ENCODE assay signal across 9 cellular contexts in genomic region chr6:35487653-35488516, GRCh38. TPM values are rescaled to one million over a fixed set of nuclear protein-coding genes. Genes with fewer than 3 reads are reported as not detected.
DNase-seq lines count a peak whose midpoint lies in the region; ATAC-seq, FAIRE-seq and TF ChIP-seq lines count a peak whose summit lies in the region.
"Had no signal": no experiment of that assay in that cellular context is flagged by ENCODE, and none has a peak within 500 bp of the region (broad histone marks: within the 10 kb centered on the region; RNA-seq: fewer than 3 reads in every experiment).

No MANE protein-coding gene starts in this region.

- BruUV-seq in HepG2 (replicated peaks; lab: Mats Ljungman, UMichigan) = no TSS peak

- no peak overlapping the region for H2AFZ ChIP-seq in HepG2 (ENCODE audit: low read length)

- H3K36me3 Mint-ChIP-seq in activated CD4-positive, alpha-beta T cell treated with anti-CD3 and anti-CD28 coated beads for 36 hours (ENCODE audit: low read depth) = no peaks in the 10 kb centered on the region
- H3K36me3 Mint-ChIP-seq in activated CD4-positive, alpha-beta T cell treated with anti-CD3 and anti-CD28 coated beads, Interleukin-2, amount 10 ng/mL, durations not matched to agents 24 days and 14 days (ENCODE audit: low read depth) = no peaks in the 10 kb centered on the region
- H3K36me3 Mint-ChIP-seq in activated CD8-positive, alpha-beta T cell treated with anti-CD3 and anti-CD28 coated beads for 36 hours (ENCODE audit: low read depth) = no peaks in the 10 kb centered on the region

- no peak for TF ChIP-seq RAD21 in HepG2 (CRISPR knock-in tag; IDR thresholded peaks at IDR 0.05)

- WGBS in HepG2 (ENCODE audit: low lambda C conversion rate) = 91% methylated on average over 9 of the region's 9 CpGs

- TF ChIP-seq POLR2A in HepG2 (IDR thresholded peaks at IDR 0.05; ENCODE audit: insufficient read depth in 1 of 2, low read depth in 2 of 2, low read length in 2 of 2) = no peak

- TF ChIP-seq CTCF in activated CD8-positive, alpha-beta T cell treated with anti-CD3 and anti-CD28 coated beads for 36 hours (IDR thresholded peaks at IDR 0.05) = no peak
- no peak for TF ChIP-seq CTCF in HepG2 (CRISPR knock-in tag; IDR thresholded peaks at IDR 0.05)
- TF ChIP-seq CTCF in upper lobe of right lung (IDR thresholded peaks at IDR 0.05) = no peak

- CTCF ChIA-PET in activated CD4-positive, alpha-beta T cell treated with anti-CD3 and anti-CD28 coated beads for 36 hours (lab: Charles Lee) = interaction anchor here (0.5 kb wide), 1 partner anchor 146 kb away, joined by 3 read pairs; no protein-coding TSS in a partner anchor
- CTCF ChIA-PET in activated CD8-positive, alpha-beta T cell treated with anti-CD3 and anti-CD28 coated beads for 36 hours (lab: Charles Lee) = interaction anchor here (1.2 kb wide), 1 partner anchor 20 kb away, joined by 5 read pairs; the partner anchor contains the start of gene RPL10A
- CTCF ChIA-PET in HepG2 (lab: Yijun Ruan, JAX; ENCODE audit: low intra/inter-chr PET ratio, low total read pairs) = no interaction called here

- TF ChIP-seq EP300 in HepG2 (IDR thresholded peaks at IDR 0.05; ENCODE audit: low read depth in 2 of 2, low read length in 2 of 2) (no peak), HepG2 (CRISPR knock-in tag; IDR thresholded peaks at IDR 0.05; ENCODE audit: borderline replicate concordance) (no peak)

- no peak overlapping the region for H3K4me2 ChIP-seq in HepG2 (ENCODE audit: low read depth, low read length)

- peaks cover 22% of the 10 kb centered on the region for H3K79me2 ChIP-seq in HepG2 (ENCODE audit: insufficient read depth, low read length)

- H3K4me1 ChIP-seq in HepG2 (ENCODE audit: insufficient read depth, low read length) = peaks cover 25% of the 10 kb centered on the region
- peaks cover 54% of the 10 kb centered on the region for H3K4me1 ChIP-seq in upper lobe of right lung
- H3K4me1 ChIP-seq: right lobe of liver had no signal

- intact Hi-C loops in activated CD4-positive, alpha-beta T cell treated with anti-CD3 and anti-CD28 coated beads for 36 hours (cut with DNase I, micrococcal nuclease) = no loop called here
- intact Hi-C loops in activated CD4-positive, alpha-beta T cell treated with anti-CD3 and anti-CD28 coated beads, Interleukin-2, amount 10 ng/mL, durations not matched to agents 24 days and 14 days (cut with micrococcal nuclease) = no loop called here
- intact Hi-C loops in activated CD8-positive, alpha-beta T cell treated with anti-CD3 and anti-CD28 coated beads for 36 hours (cut with micrococcal nuclease) = no loop called here
- intact Hi-C loops in HepG2 (cut with micrococcal nuclease; ENCODE audit: unreplicated experiment) = no loop called here
- intact Hi-C loops in upper lobe of right lung (cut with DNase I) = no loop called here

- H3K36me3 ChIP-seq in HepG2 (replicated peaks in 1 of 2; ENCODE audit: control insufficient read depth in 1 of 2, insufficient read depth in 2 of 2, low read length in 2 of 2) (peaks cover 10 to 37% of the 10 kb centered on the region in 2 experiments), upper lobe of right lung (no peaks in the 10 kb centered on the region)
- H3K36me3 ChIP-seq: right lobe of liver had no signal

- FAIRE-seq in HepG2 (lab: Jason Lieb, UNC) = no peak

- H3K27ac Mint-ChIP-seq in activated CD4-positive, alpha-beta T cell treated with anti-CD3 and anti-CD28 coated beads for 36 hours = no peak overlapping the region
- no peak overlapping the region for H3K27ac Mint-ChIP-seq in activated CD4-positive, alpha-beta T cell treated with anti-CD3 and anti-CD28 coated beads, Interleukin-2, amount 10 ng/mL, durations not matched to agents 24 days and 14 days
- H3K27ac Mint-ChIP-seq in activated CD8-positive, alpha-beta T cell treated with anti-CD3 and anti-CD28 coated beads for 36 hours = no peak overlapping the region

- no peak for DNase-seq in activated CD4-positive, alpha-beta T cell treated with anti-CD3 and anti-CD28 coated beads for 36 hours
- no peak for DNase-seq in activated CD4-positive, alpha-beta T cell treated with anti-CD3 and anti-CD28 coated beads, Interleukin-2, amount 10 ng/mL, durations not matched to agents 24 days and 14 days
- DNase-seq in activated CD8-positive, alpha-beta T cell treated with anti-CD3 and anti-CD28 coated beads for 36 hours = no peak
- no peak for DNase-seq in HepG2 (ENCODE audit: low spot score)
- DNase-seq in upper lobe of right lung = peak; percentile 77
- DNase-seq in iPS-NIHi11 (ENCODE audit: low spot score) = no peak
- DNase-seq in COR-L47 (lab: John Stamatoyannopoulos, UW) = no peak
- no peak for DNase-seq in activated effector memory CD4-positive, alpha-beta T cell treated with anti-CD3 and anti-CD28 coated beads, Interleukin-2, amount 50 U/mL, for 16 hours
- DNase-seq: right lobe of liver had no signal

- no peak overlapping the region for H3K4me3 ChIP-seq in HepG2 (replicated peaks in 1 of 3; ENCODE audit: insufficient read depth in 1 of 3, low read depth in 2 of 3, low read length in 3 of 3)
- no peak overlapping the region for H3K4me3 ChIP-seq in upper lobe of right lung
- H3K4me3 ChIP-seq: right lobe of liver had no signal

- no peak overlapping the region for H3K9ac ChIP-seq in HepG2 (ENCODE audit: insufficient read depth, low read depth, low read length)

- H3K4me3 Mint-ChIP-seq in activated CD4-positive, alpha-beta T cell treated with anti-CD3 and anti-CD28 coated beads for 36 hours = no peak overlapping the region
- no peak overlapping the region for H3K4me3 Mint-ChIP-seq in activated CD4-positive, alpha-beta T cell treated with anti-CD3 and anti-CD28 coated beads, Interleukin-2, amount 10 ng/mL, durations not matched to agents 24 days and 14 days
- H3K4me3 Mint-ChIP-seq in activated CD8-positive, alpha-beta T cell treated with anti-CD3 and anti-CD28 coated beads for 36 hours = no peak overlapping the region

- no peaks in the 10 kb centered on the region for H3K9me3 ChIP-seq in HepG2 (ENCODE audit: low read length)
- H3K9me3 ChIP-seq in upper lobe of right lung = no peaks in the 10 kb centered on the region
- H3K9me3 ChIP-seq: right lobe of liver had no signal

- no peaks in the 10 kb centered on the region for H3K9me3 Mint-ChIP-seq in activated CD4-positive, alpha-beta T cell treated with anti-CD3 and anti-CD28 coated beads for 36 hours (ENCODE audit: low read depth)
- no peaks in the 10 kb centered on the region for H3K9me3 Mint-ChIP-seq in activated CD4-positive, alpha-beta T cell treated with anti-CD3 and anti-CD28 coated beads, Interleukin-2, amount 10 ng/mL, durations not matched to agents 24 days and 14 days
- H3K9me3 Mint-ChIP-seq in activated CD8-positive, alpha-beta T cell treated with anti-CD3 and anti-CD28 coated beads for 36 hours = no peaks in the 10 kb centered on the region

- POLR2A ChIA-PET in activated CD4-positive, alpha-beta T cell treated with anti-CD3 and anti-CD28 coated beads for 36 hours (lab: Charles Lee) = no interaction called here
- POLR2A ChIA-PET in activated CD8-positive, alpha-beta T cell treated with anti-CD3 and anti-CD28 coated beads for 36 hours (lab: Charles Lee) = interaction anchor here (24.5 kb wide), 1 partner anchor 16 kb away, joined by 327 read pairs; the partner anchor contains the start of gene RPL10A
- POLR2A ChIA-PET in HepG2 (lab: Yijun Ruan, JAX) = interaction anchor here (1.7 to 1.9 kb wide), 2 partner anchors 9 to 11 kb away, joined by 3 to 15 read pairs; partner anchors contain the start of gene TEAD3

- no peaks in the 10 kb centered on the region for H3K27me3 Mint-ChIP-seq in activated CD4-positive, alpha-beta T cell treated with anti-CD3 and anti-CD28 coated beads for 36 hours
- H3K27me3 Mint-ChIP-seq in activated CD4-positive, alpha-beta T cell treated with anti-CD3 and anti-CD28 coated beads, Interleukin-2, amount 10 ng/mL, durations not matched to agents 24 days and 14 days = peaks cover 8% of the 10 kb centered on the region
- H3K27me3 Mint-ChIP-seq in activated CD8-positive, alpha-beta T cell treated with anti-CD3 and anti-CD28 coated beads for 36 hours = no peaks in the 10 kb centered on the region

- no peak overlapping the region for H3K27ac ChIP-seq in HepG2 (ENCODE audit: extremely low read length, insufficient read depth, low read length)
- H3K27ac ChIP-seq in upper lobe of right lung = peak overlapping the region; percentile 70
- H3K27ac ChIP-seq: right lobe of liver had no signal

- H3K4me1 Mint-ChIP-seq in activated CD4-positive, alpha-beta T cell treated with anti-CD3 and anti-CD28 coated beads for 36 hours = peaks cover 6% of the 10 kb centered on the region
- H3K4me1 Mint-ChIP-seq in activated CD4-positive, alpha-beta T cell treated with anti-CD3 and anti-CD28 coated beads, Interleukin-2, amount 10 ng/mL, durations not matched to agents 24 days and 14 days = peaks cover 6% of the 10 kb centered on the region
- peaks cover 8% of the 10 kb centered on the region for H3K4me1 Mint-ChIP-seq in activated CD8-positive, alpha-beta T cell treated with anti-CD3 and anti-CD28 coated beads for 36 hours (ENCODE audit: low read depth)

- H4K20me1 ChIP-seq in HepG2 (ENCODE audit: insufficient read depth, low read length) = peaks cover 38% of the 10 kb centered on the region; the same call in 1 of the 2 replicates

- in situ Hi-C loops in HepG2 (cut with HindIII; ENCODE audit: extremely low pct_ligation_motif_present, low pct_unique_long_range_greater_than_20kb) = no loop called here

- peak; percentile 36 for ATAC-seq in activated CD4-positive, alpha-beta T cell treated with anti-CD3 and anti-CD28 coated beads for 36 hours
- peak; percentile 32 for ATAC-seq in activated CD8-positive, alpha-beta T cell treated with anti-CD3 and anti-CD28 coated beads for 36 hours
- ATAC-seq in HepG2 (no peak), upper lobe of right lung (peak; percentile 49)

- H3K27me3 ChIP-seq in HepG2 (ENCODE audit: control insufficient read depth in 1 of 2, insufficient read depth in 2 of 2, low read length in 2 of 2) = no peaks in the 10 kb centered on the region
- no peaks in the 10 kb centered on the region for H3K27me3 ChIP-seq in upper lobe of right lung
- H3K27me3 ChIP-seq: right lobe of liver had no signal

RNA-seq across cellular contexts. Expression of gene TEAD3, which starts 9.0 kb away (rescaled TPM):
- total RNA-seq in activated CD4-positive, alpha-beta T cell treated with anti-CD3 and anti-CD28 coated beads for 36 hours = 1 to 10 TPM; 1.4 to 1.5 TPM
- 1.7 and 2.2 TPM in 2 replicates for total RNA-seq in activated CD4-positive, alpha-beta T cell treated with anti-CD3 and anti-CD28 coated beads, Interleukin-2, amount 10 ng/mL, durations not matched to agents 24 days and 14 days
- under 1 TPM; 0.68 to 0.81 TPM for total RNA-seq in activated CD8-positive, alpha-beta T cell treated with anti-CD3 and anti-CD28 coated beads for 36 hours
- total RNA-seq in HepG2 (2016; rRNA removed; fragmentation: Illumina TruSeq; extraction: Trizol) (14.4 and 15.1 TPM in 2 replicates), upper lobe of right lung (23.4 TPM)
- total RNA-seq in HepG2 (2016; cell fraction: cytosol; rRNA removed; fragmentation: Illumina TruSeq; extraction: Trizol; ENCODE audit: low read depth) = 3.9 and 4.4 TPM in 2 replicates
- 12.5 and 14.5 TPM in 2 replicates for total RNA-seq in HepG2 (2016; cell fraction: insoluble cytoplasmic fraction; rRNA removed; fragmentation: Illumina TruSeq; extraction: Trizol)
- 14.0 and 14.5 TPM in 2 replicates for total RNA-seq in HepG2 (2016; cell fraction: membrane; rRNA removed; fragmentation: Illumina TruSeq; extraction: Trizol)
- 12.5 and 14.3 TPM in 2 replicates for total RNA-seq in HepG2 (2016; cell fraction: nucleus; rRNA removed; fragmentation: Illumina TruSeq; extraction: Trizol)
- polyA plus RNA-seq in HepG2 (2011; rRNA removed) = 16.5 and 20.5 TPM in 2 replicates
- polyA plus RNA-seq in HepG2 (2011; cell fraction: cytosol; rRNA removed) = 11.8 and 14.3 TPM in 2 replicates
- 41.6 and 45.4 TPM in 2 replicates for polyA plus RNA-seq in HepG2 (2011; cell fraction: nucleus; rRNA removed)
- polyA plus RNA-seq in HepG2 (2012) = 19.1 and 24.4 TPM in 2 replicates
- polyA plus RNA-seq in HepG2 (2016; cell fraction: cytosol; fragmentation: Illumina TruSeq; extraction: Trizol; ENCODE audit: low read depth) = 5.1 and 5.5 TPM in 2 replicates
- 22.1 and 28.5 TPM in 2 replicates for polyA plus RNA-seq in HepG2 (2016; cell fraction: insoluble cytoplasmic fraction; fragmentation: Illumina TruSeq; extraction: Trizol; ENCODE audit: low read depth)
- 12.7 and 14.9 TPM in 2 replicates for polyA plus RNA-seq in HepG2 (2016; cell fraction: membrane; fragmentation: Illumina TruSeq; extraction: Trizol; ENCODE audit: low read depth)
- 41.9 and 43.9 TPM in 2 replicates for polyA plus RNA-seq in HepG2 (2016; cell fraction: nucleus; fragmentation: Illumina TruSeq; extraction: Trizol; ENCODE audit: insufficient read depth, low read depth)
- polyA minus RNA-seq in HepG2 (2011; rRNA and poly(A)+ RNA removed; ENCODE audit: low replicate concordance) = 6.0 and 22.8 TPM in 2 replicates
- 7.7 and 8.2 TPM in 2 replicates for polyA minus RNA-seq in HepG2 (2011; cell fraction: cytosol; rRNA and poly(A)+ RNA removed)
- 7.9 and 8.6 TPM in 2 replicates for polyA minus RNA-seq in HepG2 (2011; cell fraction: nucleus; rRNA and poly(A)+ RNA removed)

RNA-seq across cellular contexts. Expression of gene RPL10A, which starts 19.7 kb away (rescaled TPM):
- total RNA-seq in activated CD4-positive, alpha-beta T cell treated with anti-CD3 and anti-CD28 coated beads for 36 hours = 1,000 to 10,000 TPM; 1,952 to 2,334 TPM
- total RNA-seq in activated CD4-positive, alpha-beta T cell treated with anti-CD3 and anti-CD28 coated beads, Interleukin-2, amount 10 ng/mL, durations not matched to agents 24 days and 14 days = 1,702 and 1,710 TPM in 2 replicates
- total RNA-seq in activated CD8-positive, alpha-beta T cell treated with anti-CD3 and anti-CD28 coated beads for 36 hours = 1,000 to 10,000 TPM; 2,322 to 2,393 TPM
- 1,854 and 2,285 TPM in 2 replicates for total RNA-seq in HepG2 (2016; rRNA removed; fragmentation: Illumina TruSeq; extraction: Trizol)
- total RNA-seq in HepG2 (2016; cell fraction: cytosol; rRNA removed; fragmentation: Illumina TruSeq; extraction: Trizol; ENCODE audit: low read depth) = 2,437 and 2,775 TPM in 2 replicates
- total RNA-seq in HepG2 (2016; cell fraction: insoluble cytoplasmic fraction; rRNA removed; fragmentation: Illumina TruSeq; extraction: Trizol) = 1,859 and 2,386 TPM in 2 replicates
- 4,119 and 4,316 TPM in 2 replicates for total RNA-seq in HepG2 (2016; cell fraction: membrane; rRNA removed; fragmentation: Illumina TruSeq; extraction: Trizol)
- total RNA-seq in HepG2 (2016; cell fraction: nucleus; rRNA removed; fragmentation: Illumina TruSeq; extraction: Trizol) = 734 and 771 TPM in 2 replicates
- 2,253 and 2,726 TPM in 2 replicates for polyA plus RNA-seq in HepG2 (2011; rRNA removed)
- 2,315 and 3,589 TPM in 2 replicates for polyA plus RNA-seq in HepG2 (2011; cell fraction: cytosol; rRNA removed)
- 1,402 and 1,561 TPM in 2 replicates for polyA plus RNA-seq in HepG2 (2011; cell fraction: nucleus; rRNA removed)
- 2,161 and 2,246 TPM in 2 replicates for polyA plus RNA-seq in HepG2 (2012)
- polyA plus RNA-seq in HepG2 (2016; cell fraction: cytosol; fragmentation: Illumina TruSeq; extraction: Trizol; ENCODE audit: low read depth) = 3,096 and 3,343 TPM in 2 replicates
- polyA plus RNA-seq in HepG2 (2016; cell fraction: insoluble cytoplasmic fraction; fragmentation: Illumina TruSeq; extraction: Trizol; ENCODE audit: low read depth) = 2,345 and 2,428 TPM in 2 replicates
- 4,116 and 4,234 TPM in 2 replicates for polyA plus RNA-seq in HepG2 (2016; cell fraction: membrane; fragmentation: Illumina TruSeq; extraction: Trizol; ENCODE audit: low read depth)
- 1,389 and 1,424 TPM in 2 replicates for polyA plus RNA-seq in HepG2 (2016; cell fraction: nucleus; fragmentation: Illumina TruSeq; extraction: Trizol; ENCODE audit: insufficient read depth, low read depth)
- 921 and 1,139 TPM in 2 replicates for polyA minus RNA-seq in HepG2 (2011; rRNA and poly(A)+ RNA removed; ENCODE audit: low replicate concordance)
- 630 and 657 TPM in 2 replicates for polyA minus RNA-seq in HepG2 (2011; cell fraction: cytosol; rRNA and poly(A)+ RNA removed)
- 275 and 369 TPM in 2 replicates for polyA minus RNA-seq in HepG2 (2011; cell fraction: nucleus; rRNA and poly(A)+ RNA removed)
- 941 TPM for total RNA-seq in upper lobe of right lung

RNA-seq across cellular contexts. Expression of gene TULP1, which starts 24.8 kb away (rescaled TPM):
- total RNA-seq in activated CD4-positive, alpha-beta T cell treated with anti-CD3 and anti-CD28 coated beads for 36 hours = not detected
- not detected in 2 replicates for total RNA-seq in activated CD4-positive, alpha-beta T cell treated with anti-CD3 and anti-CD28 coated beads, Interleukin-2, amount 10 ng/mL, durations not matched to agents 24 days and 14 days
- total RNA-seq in activated CD8-positive, alpha-beta T cell treated with anti-CD3 and anti-CD28 coated beads for 36 hours = not detected
- total RNA-seq in HepG2 (2016; rRNA removed; fragmentation: Illumina TruSeq; extraction: Trizol) (not detected in 2 replicates), upper lobe of right lung (not detected)
- total RNA-seq in HepG2 (2016; cell fraction: cytosol; rRNA removed; fragmentation: Illumina TruSeq; extraction: Trizol; ENCODE audit: low read depth) = 0.35 TPM in 1 of 2 replicates, not detected in the other
- total RNA-seq in HepG2 (2016; cell fraction: insoluble cytoplasmic fraction; rRNA removed; fragmentation: Illumina TruSeq; extraction: Trizol) = not detected in 2 replicates
- total RNA-seq in HepG2 (2016; cell fraction: membrane; rRNA removed; fragmentation: Illumina TruSeq; extraction: Trizol) = not detected in 2 replicates
- not detected in 2 replicates for total RNA-seq in HepG2 (2016; cell fraction: nucleus; rRNA removed; fragmentation: Illumina TruSeq; extraction: Trizol)
- not detected in 2 replicates for polyA plus RNA-seq in HepG2 (2011; rRNA removed)
- polyA plus RNA-seq in HepG2 (2011; cell fraction: cytosol; rRNA removed) = not detected in 2 replicates
- polyA plus RNA-seq in HepG2 (2011; cell fraction: nucleus; rRNA removed) = not detected in 2 replicates
- polyA plus RNA-seq in HepG2 (2012) = not detected in 2 replicates
- not detected in 2 replicates for polyA plus RNA-seq in HepG2 (2016; cell fraction: cytosol; fragmentation: Illumina TruSeq; extraction: Trizol; ENCODE audit: low read depth)
- polyA plus RNA-seq in HepG2 (2016; cell fraction: insoluble cytoplasmic fraction; fragmentation: Illumina TruSeq; extraction: Trizol; ENCODE audit: low read depth) = not detected in 2 replicates
- polyA plus RNA-seq in HepG2 (2016; cell fraction: membrane; fragmentation: Illumina TruSeq; extraction: Trizol; ENCODE audit: low read depth) = not detected in 2 replicates
- polyA plus RNA-seq in HepG2 (2016; cell fraction: nucleus; fragmentation: Illumina TruSeq; extraction: Trizol; ENCODE audit: insufficient read depth, low read depth) = not detected in 2 replicates
- polyA minus RNA-seq in HepG2 (2011; rRNA and poly(A)+ RNA removed; ENCODE audit: low replicate concordance) = not detected in 2 replicates
- polyA minus RNA-seq in HepG2 (2011; cell fraction: cytosol; rRNA and poly(A)+ RNA removed) = not detected in 2 replicates
- polyA minus RNA-seq in HepG2 (2011; cell fraction: nucleus; rRNA and poly(A)+ RNA removed) = not detected in 2 replicates
- total RNA-seq: right lobe of liver had no signal

RNA-seq across cellular contexts. Expression of gene FANCE, which starts 35.7 kb away (rescaled TPM):
- total RNA-seq in activated CD4-positive, alpha-beta T cell treated with anti-CD3 and anti-CD28 coated beads for 36 hours = 10 to 100 TPM; 14.3 to 14.8 TPM
- total RNA-seq in activated CD4-positive, alpha-beta T cell treated with anti-CD3 and anti-CD28 coated beads, Interleukin-2, amount 10 ng/mL, durations not matched to agents 24 days and 14 days = 19.6 and 22.1 TPM in 2 replicates
- 10 to 100 TPM; 18.8 to 19.4 TPM for total RNA-seq in activated CD8-positive, alpha-beta T cell treated with anti-CD3 and anti-CD28 coated beads for 36 hours
- total RNA-seq in HepG2 (2016; rRNA removed; fragmentation: Illumina TruSeq; extraction: Trizol) = 9.7 and 11.2 TPM in 2 replicates
- total RNA-seq in HepG2 (2016; cell fraction: cytosol; rRNA removed; fragmentation: Illumina TruSeq; extraction: Trizol; ENCODE audit: low read depth) = 1.9 and 2.5 TPM in 2 replicates
- total RNA-seq in HepG2 (2016; cell fraction: insoluble cytoplasmic fraction; rRNA removed; fragmentation: Illumina TruSeq; extraction: Trizol) = 9.2 and 10.0 TPM in 2 replicates
- 6.3 and 6.7 TPM in 2 replicates for total RNA-seq in HepG2 (2016; cell fraction: membrane; rRNA removed; fragmentation: Illumina TruSeq; extraction: Trizol)
- 4.8 and 7.1 TPM in 2 replicates for total RNA-seq in HepG2 (2016; cell fraction: nucleus; rRNA removed; fragmentation: Illumina TruSeq; extraction: Trizol)
- 7.1 and 7.9 TPM in 2 replicates for polyA plus RNA-seq in HepG2 (2011; rRNA removed)
- polyA plus RNA-seq in HepG2 (2011; cell fraction: cytosol; rRNA removed) = 6.3 and 6.8 TPM in 2 replicates
- polyA plus RNA-seq in HepG2 (2011; cell fraction: nucleus; rRNA removed) = 6.9 and 8.4 TPM in 2 replicates
- polyA plus RNA-seq in HepG2 (2012) = 4.1 and 4.3 TPM in 2 replicates
- polyA plus RNA-seq in HepG2 (2016; cell fraction: cytosol; fragmentation: Illumina TruSeq; extraction: Trizol; ENCODE audit: low read depth) = 1.5 and 1.6 TPM in 2 replicates
- polyA plus RNA-seq in HepG2 (2016; cell fraction: insoluble cytoplasmic fraction; fragmentation: Illumina TruSeq; extraction: Trizol; ENCODE audit: low read depth) = 7.5 and 8.6 TPM in 2 replicates
- polyA plus RNA-seq in HepG2 (2016; cell fraction: membrane; fragmentation: Illumina TruSeq; extraction: Trizol; ENCODE audit: low read depth) = 3.0 and 4.3 TPM in 2 replicates
- polyA plus RNA-seq in HepG2 (2016; cell fraction: nucleus; fragmentation: Illumina TruSeq; extraction: Trizol; ENCODE audit: insufficient read depth, low read depth) = 13.2 and 13.8 TPM in 2 replicates
- 14.3 and 23.1 TPM in 2 replicates for polyA minus RNA-seq in HepG2 (2011; rRNA and poly(A)+ RNA removed; ENCODE audit: low replicate concordance)
- 5.5 TPM in 2 replicates for polyA minus RNA-seq in HepG2 (2011; cell fraction: cytosol; rRNA and poly(A)+ RNA removed)
- 1.8 and 2.4 TPM in 2 replicates for polyA minus RNA-seq in HepG2 (2011; cell fraction: nucleus; rRNA and poly(A)+ RNA removed)
- 10.4 TPM for total RNA-seq in upper lobe of right lung
